In the genomic region with DNA sequence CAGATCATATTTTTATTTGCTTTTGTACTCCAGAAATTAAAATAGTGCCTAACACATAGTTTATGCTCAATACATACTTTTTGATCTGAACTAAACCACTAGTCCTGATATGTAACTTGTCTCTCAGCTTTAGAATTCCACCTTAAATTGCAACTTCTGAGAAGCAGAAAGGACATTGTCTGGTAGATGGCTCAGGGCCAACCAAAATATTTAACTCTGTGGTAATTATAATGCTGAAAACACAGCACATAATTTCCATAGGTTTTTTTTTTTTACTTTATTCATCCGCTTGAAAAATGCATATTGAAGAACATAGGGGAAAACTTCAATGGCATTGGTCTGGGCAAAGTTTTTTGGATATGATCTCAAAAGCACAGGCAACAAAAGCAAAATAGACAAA, we compare ENCODE assay signal across 24 cellular contexts. TPM values are rescaled to one million over a fixed set of nuclear protein-coding genes. Genes with fewer than 3 reads are reported as not detected.
DNase-seq lines count a peak whose midpoint lies in the region; ATAC-seq and TF ChIP-seq lines count a peak whose summit lies in the region.
"Had no signal": no experiment of that assay in that cellular context is flagged by ENCODE, and none has a peak within 500 bp of the region (broad histone marks: within the 10 kb centered on the region; RNA-seq: fewer than 3 reads in every experiment).

No MANE protein-coding gene starts in this region.

- no peaks in the 10 kb centered on the region for H3K79me2 ChIP-seq in PC-3 (ENCODE audit: low read length)
- H3K79me2 ChIP-seq: hepatocyte had no signal

- H3K9me3 Mint-ChIP-seq in T-cell: peaks cover 0 to 4% (median 0%) of the 10 kb centered on the region in 3 donors
- peaks cover 0 to 5% of the 10 kb centered on the region in 2 donors for H3K9me3 Mint-ChIP-seq in stimulated activated naive CD8-positive, alpha-beta T cell treated with anti-CD3 and anti-CD28 coated beads, Interleukin-15, amount 100 ng/mL, for 72 hours
- H3K9me3 Mint-ChIP-seq: activated T-cell treated with anti-CD3 and anti-CD28 coated beads, Interleukin-2, amount 50 U/mL, for 4 hours had no signal

- POLR2A ChIA-PET in PC-3 (lab: Charles Lee; ENCODE audit: unreplicated experiment): no interaction called here
- POLR2A ChIA-PET in T-cell (lab: Charles Lee): no interaction called here

- peak overlapping the region; percentile 82 for H3K27ac ChIP-seq in PC-3 (ENCODE audit: low read length)
- H3K27ac ChIP-seq: hepatocyte, lower lobe of right lung had no signal

- H3F3A ChIP-seq in PC-3 (ENCODE audit: low read length, unreplicated experiment): no peaks in the 10 kb centered on the region

- H2AFZ ChIP-seq in PC-3 (ENCODE audit: low read length): no peak overlapping the region
- H2AFZ ChIP-seq: hepatocyte had no signal

- H3K36me3 ChIP-seq in PC-3 (ENCODE audit: low read depth, low read length): no peaks in the 10 kb centered on the region
- H3K36me3 ChIP-seq: BE2C, lower lobe of right lung, MG63 had no signal

- no peaks in the 10 kb centered on the region for H3K9me2 ChIP-seq in PC-3 (replicated peaks; ENCODE audit: low read length)

- ATAC-seq in PC-3 (no peak), T-cell (replicated peaks in 1 of 4) (no peak)
- ATAC-seq in stimulated activated naive CD8-positive, alpha-beta T cell treated with anti-CD3 and anti-CD28 coated beads, Interleukin-15, amount 100 ng/mL, for 72 hours: no peak
- ATAC-seq: activated T-cell treated with anti-CD3 and anti-CD28 coated beads, Interleukin-2, amount 50 U/mL, for 4 hours; lower lobe of right lung; Panc1; SK-N-SH treated with all-trans-retinoic acid at 6 μM for 48 hours had no signal

- H4K20me1 ChIP-seq in PC-3 (ENCODE audit: low read length): no peaks in the 10 kb centered on the region

- peaks cover 18 to 32% of the 10 kb centered on the region in 2 donors for H3K27me3 Mint-ChIP-seq in T-cell
- H3K27me3 Mint-ChIP-seq in stimulated activated naive CD8-positive, alpha-beta T cell treated with anti-CD3 and anti-CD28 coated beads, Interleukin-15, amount 100 ng/mL, for 72 hours: peaks cover 34% of the 10 kb centered on the region

- DNase-seq in COR-L47 (lab: John Stamatoyannopoulos, UW) (peak; percentile 52), PC-3 (peak; percentile 45), choroid plexus epithelial cell (ENCODE audit: low read depth) (peak; percentile 86), glomerular visceral epithelial cell (ENCODE audit: extremely low spot score) (peak; percentile 34), T-cell (no peak), RKO (ENCODE audit: low spot score) (no peak), NCI-H1417 treated with DMSO at 0.1 percent for 48 hours (lab: John Stamatoyannopoulos, UW) (no peak)
- DNase-seq in stimulated activated naive CD8-positive, alpha-beta T cell treated with anti-CD3 and anti-CD28 coated beads, Interleukin-15, amount 100 ng/mL, for 72 hours: no peak
- DNase-seq: activated CD4-positive, CD25-positive, alpha-beta regulatory T cell treated with anti-CD3 and anti-CD28 coated beads, Interleukin-2, amount 50 U/mL, for 72 hours; activated T-cell treated with anti-CD3 and anti-CD28 coated beads, Interleukin-2, amount 50 U/mL, for 4 hours; BE2C; lower lobe of right lung; MG63; NCI-H187; NCI-H2227 treated with DMSO at 0.1 percent for 48 hours; stimulated activated CD4-positive, alpha-beta T cell treated with anti-CD3 and anti-CD28 coated beads, Interleukin-4, amount 100 ng/mL, for 24 hours; T1000 had no signal

- peaks cover 49% of the 10 kb centered on the region for H3K4me1 ChIP-seq in PC-3 (ENCODE audit: insufficient read depth, low read length)
- H3K4me1 ChIP-seq: BE2C had no signal

- peak overlapping the region; percentile 32; the same call in 1 of the 2 replicates for H3K9ac ChIP-seq in PC-3 (ENCODE audit: low read length)

- H3K27ac Mint-ChIP-seq in T-cell: no peak overlapping the region
- H3K27ac Mint-ChIP-seq in stimulated activated naive CD8-positive, alpha-beta T cell treated with anti-CD3 and anti-CD28 coated beads, Interleukin-15, amount 100 ng/mL, for 72 hours: no peak overlapping the region
- H3K27ac Mint-ChIP-seq: activated naive CD4-positive, alpha-beta T cell treated with anti-CD3 and anti-CD28 coated beads, Interleukin-2, amount 50 U/mL, for 24 hours had no signal

- no peaks in the 10 kb centered on the region for H3K27me3 ChIP-seq in PC-3 (ENCODE audit: low read length)
- H3K27me3 ChIP-seq: BE2C, hepatocyte, MG63 had no signal

- TF ChIP-seq CTCF in PC-3 (conservative IDR thresholded peaks at IDR 0.05; ENCODE audit: low read depth, low read length): no peak
- TF ChIP-seq CTCF in choroid plexus epithelial cell (conservative IDR thresholded peaks at IDR 0.05; ENCODE audit: low read depth, low read length): no peak

- H3K4me3 ChIP-seq in PC-3 (ENCODE audit: low read length) (no peak overlapping the region), choroid plexus epithelial cell (ENCODE audit: low read depth, low read length) (no peak overlapping the region)
- H3K4me3 ChIP-seq: hepatocyte, lower lobe of right lung, MG63 had no signal

- H3K9me3 ChIP-seq in PC-3 (ENCODE audit: low read length): no peaks in the 10 kb centered on the region
- H3K9me3 ChIP-seq: BE2C, lower lobe of right lung, MG63 had no signal

- intact Hi-C loops in PC-3 (cut with micrococcal nuclease): loop anchor here (5.0 kb wide), 1 partner anchor 47 kb away; no protein-coding TSS in a partner anchor

- H3K4me2 ChIP-seq in PC-3 (ENCODE audit: low read length): 0 out of 2 replicates have a peak overlapping the region, but pooled peaks have one; percentile 6
- H3K4me2 ChIP-seq: hepatocyte had no signal

- BruUV-seq in PC-3 (replicated peaks; lab: Mats Ljungman, UMichigan): no TSS peak

- H3K4me1 Mint-ChIP-seq in T-cell: peaks cover 0 to under 1% (median 0%) of the 10 kb centered on the region in 3 donors
- no peaks in the 10 kb centered on the region for H3K4me1 Mint-ChIP-seq in stimulated activated naive CD8-positive, alpha-beta T cell treated with anti-CD3 and anti-CD28 coated beads, Interleukin-15, amount 100 ng/mL, for 72 hours
- H3K4me1 Mint-ChIP-seq: activated naive CD4-positive, alpha-beta T cell treated with anti-CD3 and anti-CD28 coated beads, Interleukin-2, amount 50 U/mL, for 24 hours had no signal

- H3K36me3 Mint-ChIP-seq in T-cell: no peaks in the 10 kb centered on the region

- CTCF ChIA-PET in PC-3 (lab: Charles Lee) (interaction anchor here (0.6 kb wide), 1 partner anchor 640 kb away, joined by 3 read pairs; no protein-coding TSS in a partner anchor), T-cell (lab: Charles Lee) (no interaction called here)

- no peak overlapping the region for H3K4me3 Mint-ChIP-seq in T-cell
- no peak overlapping the region for H3K4me3 Mint-ChIP-seq in stimulated activated naive CD8-positive, alpha-beta T cell treated with anti-CD3 and anti-CD28 coated beads, Interleukin-15, amount 100 ng/mL, for 72 hours
- H3K4me3 Mint-ChIP-seq: activated naive CD4-positive, alpha-beta T cell treated with anti-CD3 and anti-CD28 coated beads, Interleukin-2, amount 50 U/mL, for 24 hours; activated T-cell treated with anti-CD3 and anti-CD28 coated beads, Interleukin-2, amount 50 U/mL, for 4 hours had no signal

RNA-seq across cellular contexts. Expression of a gene that starts 59.3 kb away (rescaled TPM):
- total RNA-seq in PC-3 (2014; rRNA removed): 203 and 222 TPM in 2 replicates
- 10 to 100 TPM in 2 of 5 donors, 1 to 10 TPM in 1, under 1 TPM in 2; 0.54 to 29.4 (median 1.1) TPM for total RNA-seq in T-cell
- total RNA-seq: A172, H1, skeletal muscle tissue had no signal

Comparison
In these comparisons a context has a peak if more than half of its experiments do, and no peak if none do; other contexts are left out.
1. DNase-seq: peak in COR-L47 (single experiment), PC-3 (single experiment), choroid plexus epithelial cell (single experiment) and glomerular visceral epithelial cell (single experiment); none in T-cell (0 of 34), RKO (single experiment), NCI-H1417 treated with DMSO at 0.1 percent for 48 hours (single experiment) and stimulated activated naive CD8-positive, alpha-beta T cell treated with anti-CD3 and anti-CD28 coated beads, Interleukin-15, amount 100 ng/mL, for 72 hours (0 of 2).